ENCODE assay signal across 8 cellular contexts in genomic region chr6:108581237-108581931, GRCh38. TPM values are rescaled to one million over a fixed set of nuclear protein-coding genes. Genes with fewer than 3 reads are reported as not detected.
DNase-seq lines count a peak whose midpoint lies in the region; ATAC-seq, FAIRE-seq and TF ChIP-seq lines count a peak whose summit lies in the region.

No MANE protein-coding gene starts in this region.

- peak overlapping the region; percentile 25 for H3K4ac ChIP-seq in trophoblast cell (ENCODE audit: low read depth, low read length)

- H3K14ac ChIP-seq in trophoblast cell (ENCODE audit: low read length) = no peak overlapping the region

- H3K79me1 ChIP-seq in trophoblast cell (ENCODE audit: low read length) = peaks cover 4% of the 10 kb centered on the region

- peak overlapping the region; percentile 87 for H3K27ac Mint-ChIP-seq in HFFc6

- H3K4me1 Mint-ChIP-seq in HFFc6 (ENCODE audit: low read depth) = peaks cover 93% of the 10 kb centered on the region

- 11 to 14% methylated on average over 3 of the region's 3 CpGs for WGBS in esophagus, 2 donors
- 100% methylated on average over 1 of the region's 3 CpGs for WGBS in trophoblast cell (ENCODE audit: extremely low coverage, insufficient coverage, insufficient read length)

- peak overlapping the region in 1 of 2 donors; percentile 26 for H3K4me3 ChIP-seq in esophagus (ENCODE audit: low read depth in 1 of 2, low read length in 2 of 2)
- H3K4me3 ChIP-seq in trophoblast cell (ENCODE audit: low read depth, low read length) = no peak overlapping the region

- no peaks in the 10 kb centered on the region for H3K9me3 Mint-ChIP-seq in HFFc6

- H3K27ac ChIP-seq in esophagus (ENCODE audit: low read depth in 2 of 2, low read length in 1 of 2) (peak overlapping the region; percentile 66 to 75), trophoblast cell (ENCODE audit: low read depth, low read length) (no peak overlapping the region)

- no peak for ATAC-seq in GM19328 (IDR thresholded peaks at IDR 0.05; ENCODE audit: unreplicated experiment)
- ATAC-seq in GM21528 (IDR thresholded peaks at IDR 0.05; ENCODE audit: low FRiP score, unreplicated experiment) = no peak

- H3K18ac ChIP-seq in trophoblast cell (ENCODE audit: low read length) = no peak overlapping the region

- H3K23ac ChIP-seq in trophoblast cell (ENCODE audit: low read length) = no peak overlapping the region

- H2BK120ac ChIP-seq in trophoblast cell (ENCODE audit: insufficient read depth, low read length, poor library complexity) = no peak overlapping the region

- no peak overlapping the region for H4K91ac ChIP-seq in trophoblast cell (ENCODE audit: low read depth, low read length)

- H3K27me3 ChIP-seq in esophagus (ENCODE audit: control insufficient read depth in 1 of 2, insufficient read depth in 2 of 2, low read length in 2 of 2) = no peaks in the 10 kb centered on the region
- H3K27me3 ChIP-seq in trophoblast cell (ENCODE audit: insufficient read depth, low read length) = no peaks in the 10 kb centered on the region

- no peak overlapping the region for H3K4me2 ChIP-seq in trophoblast cell (ENCODE audit: low read length)

- H2BK5ac ChIP-seq in trophoblast cell (ENCODE audit: low read depth, low read length, poor library complexity) = no peak overlapping the region

- H2BK12ac ChIP-seq in trophoblast cell (ENCODE audit: low read length) = peak overlapping the region; percentile 62

- no peak overlapping the region for H2AK5ac ChIP-seq in trophoblast cell (ENCODE audit: low read length)

- DNase-seq in HFFc6 (peak; percentile 68), SIG-M5 (lab: John Stamatoyannopoulos, UW) (peak; percentile 10), trophoblast cell (no peak), activated gamma-delta T cell treated with Interleukin-2 at 50 U/mL for 16 hours (no peak), urothelium cell line (ENCODE audit: low spot score) (no peak)

- H3K4me1 ChIP-seq in esophagus (ENCODE audit: control insufficient read depth in 2 of 2, insufficient read depth in 2 of 2, low read length in 1 of 2) = peaks cover 10 to 24% of the 10 kb centered on the region in 2 donors
- peaks cover 20 to 24% of the 10 kb centered on the region in 2 experiments for H3K4me1 ChIP-seq in trophoblast cell (ENCODE audit: control insufficient read depth in 1 of 2, insufficient read depth in 2 of 2, low read length in 2 of 2)

- peak overlapping the region; percentile 85 for H3K4me3 Mint-ChIP-seq in HFFc6

- peaks cover 12% of the 10 kb centered on the region; the same call in 1 of the 2 replicates for H3K36me3 Mint-ChIP-seq in HFFc6 (ENCODE audit: low read depth)

- H4K12ac ChIP-seq in trophoblast cell (ENCODE audit: low read depth, low read length) = no peak overlapping the region

- peaks cover 25% of the 10 kb centered on the region for H3K79me2 ChIP-seq in trophoblast cell (ENCODE audit: control insufficient read depth, insufficient read depth, low read length, poor library complexity)

- no peak overlapping the region for H3K9ac ChIP-seq in trophoblast cell (ENCODE audit: low read length)

- no peak for TF ChIP-seq CTCF in HFFc6 (IDR thresholded peaks at IDR 0.05)

- no peak for FAIRE-seq in urothelium cell line (lab: Jason Lieb, UNC)

- no peak overlapping the region for H4K8ac ChIP-seq in trophoblast cell (ENCODE audit: low read depth, low read length)

- H3K9me3 ChIP-seq in esophagus (ENCODE audit: control insufficient read depth in 2 of 2, insufficient read depth in 1 of 2, low read depth in 1 of 2, low read length in 1 of 2) (no peaks in the 10 kb centered on the region), trophoblast cell (ENCODE audit: insufficient read depth, low read depth, low read length) (no peaks in the 10 kb centered on the region)

- H3K36me3 ChIP-seq in esophagus (ENCODE audit: control insufficient read depth in 2 of 2, insufficient read depth in 2 of 2, low read length in 1 of 2) = peaks cover 0 to 4% of the 10 kb centered on the region in 2 donors
- H3K36me3 ChIP-seq in trophoblast cell (ENCODE audit: control insufficient read depth in 1 of 2, insufficient read depth in 2 of 2, low read length in 2 of 2) = no peaks in the 10 kb centered on the region

- H3K27me3 Mint-ChIP-seq in HFFc6 (ENCODE audit: insufficient read depth) = no peaks in the 10 kb centered on the region

- H2AFZ ChIP-seq in trophoblast cell (ENCODE audit: insufficient read depth, low read length, poor library complexity) = no peak overlapping the region

RNA-seq across cellular contexts. Expression of gene FOXO3, which starts 20.7 kb away (rescaled TPM):
- 10 to 100 TPM; 21.1 to 28.9 (median 24.2) TPM for total RNA-seq in HFFc6 (2021; fragmentation: NEBNext Ultra II Directional; extraction: Animal tissue kit (Norgen Biotek cat#: 25700))
- polyA plus RNA-seq in esophagus = 10 to 100 TPM in 1 of 2 donors, 1 to 10 TPM in 1; 9.6 to 15.3 TPM
- polyA plus RNA-seq in trophoblast cell (2013) = 30.9 and 31.9 TPM in 2 replicates

Comparison
In these comparisons a context has a peak if more than half of its experiments do, and no peak if none do; other contexts are left out.
1. DNase-seq: peak in HFFc6 (single experiment) and SIG-M5 (single experiment); none in trophoblast cell (0 of 2), activated gamma-delta T cell treated with Interleukin-2 at 50 U/mL for 16 hours (single experiment) and urothelium cell line (single experiment).